Comparison of ENCODE assay signal across 10 cellular contexts in the genomic region with DNA sequence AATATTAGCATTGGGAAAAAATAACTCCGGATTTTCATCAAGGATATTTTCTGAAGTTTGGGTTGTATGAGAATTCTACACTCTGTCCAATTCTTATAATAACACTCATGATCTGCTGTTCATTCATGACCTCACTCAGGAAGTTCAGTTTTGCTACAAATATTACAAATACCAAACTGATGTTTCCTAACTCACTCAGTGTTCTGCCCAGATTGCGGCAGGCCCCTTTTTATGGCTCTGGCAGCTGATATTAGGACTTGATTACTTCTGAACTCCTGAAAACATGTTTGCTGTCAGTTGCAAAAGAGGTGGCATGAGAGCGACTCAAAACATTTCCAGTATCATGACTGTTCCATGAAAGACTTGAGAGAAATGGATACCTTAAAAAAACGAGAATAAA.
DNase-seq lines count a peak whose midpoint lies in the region; ATAC-seq, FAIRE-seq and TF ChIP-seq lines count a peak whose summit lies in the region.
"Had no signal": no experiment of that assay in that cellular context is flagged by ENCODE, and none has a peak within 500 bp of the region (broad histone marks: within the 10 kb centered on the region; RNA-seq: fewer than 3 reads in every experiment).

No MANE protein-coding gene starts in this region.

- H3K9me3 ChIP-seq in hepatocyte (ENCODE audit: low read depth) (no peaks in the 10 kb centered on the region), small intestine (ENCODE audit: control insufficient read depth, low read depth) (no peaks in the 10 kb centered on the region)

- no peak overlapping the region for H3K4me3 Mint-ChIP-seq in WTC11

- no peaks in the 10 kb centered on the region for H3K79me2 ChIP-seq in hepatocyte

- no peak for TF ChIP-seq POLR2A in GM12891 (IDR thresholded peaks at IDR 0.05; ENCODE audit: low read depth, low read length)

- no peaks in the 10 kb centered on the region for H3K36me3 ChIP-seq in hepatocyte (replicated peaks; ENCODE audit: insufficient read depth, low read depth)
- no peaks in the 10 kb centered on the region for H3K36me3 ChIP-seq in small intestine (ENCODE audit: control insufficient read depth in 2 of 2, insufficient read depth in 2 of 2, low read length in 2 of 2)

- no peak overlapping the region for H2AFZ ChIP-seq in hepatocyte

- peak overlapping the region; percentile 62 for H3K27ac ChIP-seq in hepatocyte
- peak overlapping the region in 1 of 2 donors; percentile 54 for H3K27ac ChIP-seq in small intestine (ENCODE audit: low read depth in 1 of 2, low read length in 1 of 2)

- no peak for DNase-seq in GM12891 (ENCODE audit: insufficient read length, low spot score)
- DNase-seq in astrocyte of the spinal cord (ENCODE audit: low read depth, low spot score) = peak; percentile 84
- DNase-seq in hepatocyte (ENCODE audit: low spot score) = peak; percentile 53
- DNase-seq in small intestine = peak; percentile 20
- no peak for DNase-seq in SK-N-DZ (ENCODE audit: low spot score)
- DNase-seq in NCI-H146 (lab: John Stamatoyannopoulos, UW) = no peak
- no peak for DNase-seq in WTC11 (ENCODE audit: low spot score)
- DNase-seq: activated effector memory CD4-positive, alpha-beta T cell treated with anti-CD3 and anti-CD28 coated beads, Interleukin-2, amount 50 U/mL, for 16 hours; DMS79 had no signal

- CTCF ChIA-PET in WTC11 (lab: Charles Lee) = no interaction called here

- H3K27ac Mint-ChIP-seq in WTC11 = no peak overlapping the region

- peak overlapping the region; percentile 59 for H3K4me2 ChIP-seq in hepatocyte

- H3K4me3 ChIP-seq in astrocyte of the spinal cord (ENCODE audit: low read depth, low read length) (no peak overlapping the region), hepatocyte (no peak overlapping the region), small intestine (ENCODE audit: low read depth in 1 of 2, low read length in 2 of 2) (no peak overlapping the region)

- no peaks in the 10 kb centered on the region for H3K27me3 Mint-ChIP-seq in WTC11 (ENCODE audit: low read depth)

- H3K9me2 ChIP-seq in hepatocyte (replicated peaks; ENCODE audit: insufficient read depth) = no peaks in the 10 kb centered on the region

- H3K4me1 ChIP-seq in hepatocyte (ENCODE audit: insufficient read depth) (peaks cover 30% of the 10 kb centered on the region), small intestine (ENCODE audit: control insufficient read depth in 2 of 2, insufficient read depth in 1 of 2, low read depth in 1 of 2, low read length in 1 of 2) (no peaks in the 10 kb centered on the region)

- no peaks in the 10 kb centered on the region for H4K20me1 ChIP-seq in hepatocyte (ENCODE audit: insufficient read depth, poor library complexity, severe bottlenecking)

- no peaks in the 10 kb centered on the region for H3K9me3 Mint-ChIP-seq in WTC11

- H3K4me1 Mint-ChIP-seq in WTC11 = peaks cover 14% of the 10 kb centered on the region

- WGBS in hepatocyte (ENCODE audit: low lambda C conversion rate, missing lambda C conversion rate) = 36% methylated on average over 4 of the region's 4 CpGs
- 10 to 34% (median 31%) methylated on average over 4 of the region's 4 CpGs for WGBS in small intestine, 3 donors

- ATAC-seq in WTC11 (no peak), HG03039 (IDR thresholded peaks at IDR 0.05; ENCODE audit: unreplicated experiment) (no peak)

- FAIRE-seq in GM12891 (lab: Jason Lieb, UNC) (peak; percentile 26), small intestine (lab: Jason Lieb, UNC) (no peak)

- H3K27me3 ChIP-seq in hepatocyte (no peaks in the 10 kb centered on the region), small intestine (ENCODE audit: control insufficient read depth in 2 of 2, insufficient read depth in 2 of 2, low read length in 2 of 2) (no peaks in the 10 kb centered on the region)

- POLR2A ChIA-PET in WTC11 (lab: Charles Lee) = interaction anchor here (0.7 kb wide), 1 partner anchor 265 kb away, joined by 5 read pairs; no protein-coding TSS in a partner anchor

- no peaks in the 10 kb centered on the region for H3K36me3 Mint-ChIP-seq in WTC11

- TF ChIP-seq CTCF in astrocyte of the spinal cord (IDR thresholded peaks at IDR 0.05; ENCODE audit: low read depth, low read length) (no peak), hepatocyte (IDR thresholded peaks at IDR 0.05; ENCODE audit: poor library complexity) (no peak), WTC11 (IDR thresholded peaks at IDR 0.05) (no peak)

- in situ Hi-C loops in astrocyte of the spinal cord (cut with HindIII; ENCODE audit: low sequenced_read_pairs) = no loop called here

TF ChIP-seq in GM12891, 5 proteins besides CTCF, POLR2A, EP300 and RAD21:
- TF ChIP-seq SPI1 (IDR thresholded peaks at IDR 0.05; ENCODE audit: low read depth, low read length) (no peak), TAF1 (IDR thresholded peaks at IDR 0.05; ENCODE audit: low read depth, low read length) (no peak), POU2F2 (IDR thresholded peaks at IDR 0.05; ENCODE audit: low read depth, low read length) (no peak), PAX5 (IDR thresholded peaks at IDR 0.05; ENCODE audit: insufficient read depth, low read length, severe bottlenecking) (no peak), POLR2AphosphoS5 (IDR thresholded peaks at IDR 0.05; ENCODE audit: low read depth, low read length) (no peak)

TF ChIP-seq in WTC11, 78 proteins besides CTCF, POLR2A, EP300 and RAD21:
- TF ChIP-seq CREM (CRISPR knock-in tag; IDR thresholded peaks at IDR 0.05) (no peak), RELA (CRISPR knock-in tag; IDR thresholded peaks at IDR 0.05; ENCODE audit: borderline replicate concordance) (no peak)

Comparison
In these comparisons a context has a peak if more than half of its experiments do, and no peak if none do; other contexts are left out.
1. DNase-seq: peak in astrocyte of the spinal cord (single experiment), hepatocyte (single experiment) and small intestine (single experiment); none in GM12891 (single experiment), SK-N-DZ (single experiment), NCI-H146 (single experiment) and WTC11 (single experiment).